In genomic region chr9:23050548-23050947, GRCh38 we compare ENCODE assay signal across 29 cellular contexts.
A peak's percentile ranks its signal among the peaks of the same experiment; 100 is the strongest.
DNase-seq lines count a peak whose midpoint lies in the region; ATAC-seq, FAIRE-seq and TF ChIP-seq lines count a peak whose summit lies in the region.
"Had no signal": no experiment of that assay in that cellular context is flagged by ENCODE, and none has a peak within 500 bp of the region (broad histone marks: within the 10 kb centered on the region; RNA-seq: fewer than 3 reads in every experiment).

No MANE protein-coding gene starts in this region.

- H4K20me1 ChIP-seq in GM23338 (replicated peaks; ENCODE audit: insufficient read depth) (no peaks in the 10 kb centered on the region), IMR-90 (ENCODE audit: insufficient read depth, low read length) (no peaks in the 10 kb centered on the region)
- H4K20me1 ChIP-seq: BLaER1 had no signal

- H3K36me3 Mint-ChIP-seq in GM23338 (ENCODE audit: low read depth): peaks cover 5% of the 10 kb centered on the region; the same call in 2 of the 3 replicates
- H3K36me3 Mint-ChIP-seq in natural killer cell treated with Interleukin-12 subunit alpha and Interleukin-12 subunit beta and Interleukin-15 and Interleukin-18, amount 100 ng/mL, for 72 hours: no peaks in the 10 kb centered on the region
- H3K36me3 Mint-ChIP-seq: CD14-positive monocyte; CD4-positive, alpha-beta memory T cell; CD4-positive, CD25-positive, alpha-beta regulatory T cell; CD8-positive, alpha-beta memory T cell had no signal

- POLR2A ChIA-PET in IMR-90 (lab: Charles Lee; ENCODE audit: unreplicated experiment): no interaction called here

- H3K36me3 ChIP-seq in GM23338 (ENCODE audit: insufficient read depth) (no peaks in the 10 kb centered on the region), IMR-90 (ENCODE audit: control insufficient read depth, insufficient read depth, low read length) (no peaks in the 10 kb centered on the region), bronchial epithelial cell (ENCODE audit: control insufficient read depth, insufficient read depth, low read length) (no peaks in the 10 kb centered on the region)
- H3K36me3 ChIP-seq: BE2C, BLaER1 had no signal

- no peak for DNase-seq in GM23338 (ENCODE audit: low spot score)
- no peak for DNase-seq in IMR-90
- DNase-seq in bronchial epithelial cell (ENCODE audit: low read depth): peak; percentile 50
- DNase-seq in epithelial cell of esophagus (ENCODE audit: low read depth): peak; percentile 14
- no peak for DNase-seq in activated T-cell treated with anti-CD3 and anti-CD28 coated beads, Interleukin-2, amount 50 U/mL, for 1 hour
- DNase-seq in NCI-H1694 (lab: John Stamatoyannopoulos, UW): no peak
- no peak for DNase-seq in natural killer cell treated with Interleukin-12 subunit alpha and Interleukin-12 subunit beta and Interleukin-15 and Interleukin-18, amount 100 ng/mL, for 72 hours (ENCODE audit: low spot score)
- DNase-seq: 8988T; ACHN; BE2C; C1 segment of cervical spinal cord; CD4-positive, alpha-beta memory T cell; CD4-positive, CD25-positive, alpha-beta regulatory T cell; CD8-positive, alpha-beta memory T cell; COR-L47; DMS 273 treated with DMSO at 0.1 percent for 48 hours; DMS153; DMS53; DMS79; DND-41; EL; GDM1 had no signal

- H3K4me1 Mint-ChIP-seq in GM23338: peaks cover 23% of the 10 kb centered on the region
- H3K4me1 Mint-ChIP-seq in natural killer cell treated with Interleukin-12 subunit alpha and Interleukin-12 subunit beta and Interleukin-15 and Interleukin-18, amount 100 ng/mL, for 72 hours (ENCODE audit: low read depth in 2 of 2): no peaks in the 10 kb centered on the region
- H3K4me1 Mint-ChIP-seq: CD14-positive monocyte; CD4-positive, alpha-beta memory T cell; CD4-positive, CD25-positive, alpha-beta regulatory T cell; CD8-positive, alpha-beta memory T cell had no signal

- H3K9me1 ChIP-seq in IMR-90 (ENCODE audit: insufficient read depth, low read length): no peaks in the 10 kb centered on the region

- H4K91ac ChIP-seq in IMR-90 (ENCODE audit: insufficient read depth, low read depth, low read length): no peak overlapping the region

- H3K27ac Mint-ChIP-seq in GM23338: peak overlapping the region; percentile 29; the same call in 1 of the 2 replicates
- H3K27ac Mint-ChIP-seq in natural killer cell treated with Interleukin-12 subunit alpha and Interleukin-12 subunit beta and Interleukin-15 and Interleukin-18, amount 100 ng/mL, for 72 hours: no peak overlapping the region
- H3K27ac Mint-ChIP-seq: CD4-positive, alpha-beta memory T cell; CD4-positive, CD25-positive, alpha-beta regulatory T cell; CD8-positive, alpha-beta memory T cell had no signal

- no peaks in the 10 kb centered on the region for H3K9me2 ChIP-seq in GM23338 (ENCODE audit: insufficient read depth)

- H3K4me2 ChIP-seq in GM23338: no peak overlapping the region
- no peak overlapping the region for H3K4me2 ChIP-seq in IMR-90 (ENCODE audit: low read depth, low read length)
- H3K4me2 ChIP-seq: BLaER1 had no signal

- ATAC-seq in GM23338 (no peak), IMR-90 (ENCODE audit: low read depth) (no peak), HG03095 (IDR thresholded peaks at IDR 0.05; ENCODE audit: unreplicated experiment) (no peak)
- no peak for ATAC-seq in natural killer cell treated with Interleukin-12 subunit alpha and Interleukin-12 subunit beta and Interleukin-15 and Interleukin-18, amount 100 ng/mL, for 72 hours
- ATAC-seq: GM12878 had no signal

- no TSS peak for BruUV-seq in IMR-90 (replicated peaks; lab: Mats Ljungman, UMichigan)

- CTCF ChIA-PET in IMR-90 (lab: Yijun Ruan, JAX): no interaction called here

- no peak overlapping the region for H2BK15ac ChIP-seq in IMR-90 (ENCODE audit: low read depth, low read length)

- H3K18ac ChIP-seq in IMR-90 (ENCODE audit: low read depth, low read length): no peak overlapping the region

- dilution Hi-C loops in IMR-90 (cut with HindIII; ENCODE audit: low sequenced_read_pairs, unreplicated experiment): no loop called here

- H2AFZ ChIP-seq in GM23338: no peak overlapping the region
- H2AFZ ChIP-seq in IMR-90 (replicated peaks; ENCODE audit: low read length, poor library complexity): no peak overlapping the region

- H3K27me3 ChIP-seq in GM23338 (ENCODE audit: insufficient read depth): no peaks in the 10 kb centered on the region
- no peaks in the 10 kb centered on the region for H3K27me3 ChIP-seq in IMR-90 (ENCODE audit: control insufficient read depth, insufficient read depth, low read length)
- no peaks in the 10 kb centered on the region for H3K27me3 ChIP-seq in bronchial epithelial cell (ENCODE audit: control insufficient read depth, insufficient read depth, low read length)
- H3K27me3 ChIP-seq: BE2C, BLaER1 had no signal

- intact Hi-C loops in IMR-90 (cut with micrococcal nuclease): no loop called here

- in situ Hi-C loops in IMR-90 (cut with MboI; ENCODE audit: low sequenced_read_pairs): no loop called here

- H3K4ac ChIP-seq in IMR-90 (ENCODE audit: low read depth, low read length): no peak overlapping the region

- peaks cover 4% of the 10 kb centered on the region; the same call in 1 of the 3 replicates for H3K9me3 Mint-ChIP-seq in GM23338
- peaks cover 13% of the 10 kb centered on the region for H3K9me3 Mint-ChIP-seq in natural killer cell treated with Interleukin-12 subunit alpha and Interleukin-12 subunit beta and Interleukin-15 and Interleukin-18, amount 100 ng/mL, for 72 hours

- no peak for TF ChIP-seq POLR2A in IMR-90 (IDR thresholded peaks at IDR 0.05; ENCODE audit: low read depth, low read length)

- H3K79me2 ChIP-seq in GM23338 (replicated peaks; ENCODE audit: insufficient read depth): no peaks in the 10 kb centered on the region

- H2BK20ac ChIP-seq in IMR-90 (ENCODE audit: low read depth, low read length): no peak overlapping the region

- WGBS in IMR-90 (ENCODE audit: extremely low coverage in 2 of 2, insufficient read length in 1 of 2), 2 experiments: no CpG with 5 or more reads among the region's 1 CpG

- H2AK5ac ChIP-seq in IMR-90 (ENCODE audit: low read depth, low read length): no peak overlapping the region

- peaks cover 4% of the 10 kb centered on the region for H3K27me3 Mint-ChIP-seq in GM23338 (ENCODE audit: insufficient read depth, low read depth, poor library complexity)
- no peaks in the 10 kb centered on the region for H3K27me3 Mint-ChIP-seq in natural killer cell treated with Interleukin-12 subunit alpha and Interleukin-12 subunit beta and Interleukin-15 and Interleukin-18, amount 100 ng/mL, for 72 hours
- H3K27me3 Mint-ChIP-seq: CD4-positive, alpha-beta memory T cell; CD4-positive, CD25-positive, alpha-beta regulatory T cell; CD8-positive, alpha-beta memory T cell had no signal

- no peak overlapping the region for H3K9ac ChIP-seq in IMR-90 (ENCODE audit: low read depth, low read length)
- H3K9ac ChIP-seq: BLaER1 had no signal

- H2BK5ac ChIP-seq in IMR-90 (ENCODE audit: low read depth, low read length, poor library complexity, severe bottlenecking): no peak overlapping the region

- H3K79me1 ChIP-seq in IMR-90 (ENCODE audit: low read depth in 1 of 2, low read length in 2 of 2): no peaks in the 10 kb centered on the region

- H3K23ac ChIP-seq in IMR-90 (ENCODE audit: low read depth, low read length): no peak overlapping the region

- no peak overlapping the region for H3K4me3 Mint-ChIP-seq in GM23338
- no peak overlapping the region for H3K4me3 Mint-ChIP-seq in natural killer cell treated with Interleukin-12 subunit alpha and Interleukin-12 subunit beta and Interleukin-15 and Interleukin-18, amount 100 ng/mL, for 72 hours
- H3K4me3 Mint-ChIP-seq: CD14-positive monocyte; CD4-positive, alpha-beta memory T cell; CD4-positive, CD25-positive, alpha-beta regulatory T cell; CD8-positive, alpha-beta memory T cell had no signal

- no peak overlapping the region for H2AK9ac ChIP-seq in IMR-90 (replicated peaks; ENCODE audit: low read depth, low read length, poor library complexity)

- no peak overlapping the region for H2BK120ac ChIP-seq in IMR-90 (ENCODE audit: low read depth, low read length)

- no peak for FAIRE-seq in bronchial epithelial cell (lab: Jason Lieb, UNC)
- FAIRE-seq: A204.1, GM12878, GM12892, GM18507 had no signal

- no peak overlapping the region for H3K27ac ChIP-seq in GM23338 (ENCODE audit: low read depth)
- no peak overlapping the region for H3K27ac ChIP-seq in IMR-90 (ENCODE audit: insufficient read depth, low read length)
- H3K27ac ChIP-seq: BLaER1 had no signal

- TF ChIP-seq RAD21 in IMR-90 (IDR thresholded peaks at IDR 0.05; ENCODE audit: low read length): no peak

- H3F3A ChIP-seq in GM23338 (replicated peaks; ENCODE audit: low read depth): no peaks in the 10 kb centered on the region

- no peak overlapping the region for H3K4me3 ChIP-seq in GM23338
- H3K4me3 ChIP-seq in IMR-90 (ENCODE audit: insufficient read depth, low read depth, low read length): no peak overlapping the region
- H3K4me3 ChIP-seq in bronchial epithelial cell (ENCODE audit: low read depth, low read length): no peak overlapping the region
- H3K4me3 ChIP-seq in epithelial cell of esophagus (ENCODE audit: low read length): no peak overlapping the region
- H3K4me3 ChIP-seq: BLaER1, GM12878 had no signal

- H4K5ac ChIP-seq in IMR-90 (ENCODE audit: low read depth, low read length): no peak overlapping the region

- TF ChIP-seq CTCF in GM23338 (conservative IDR thresholded peaks at IDR 0.05; ENCODE audit: low read depth in 2 of 2) (no peak), IMR-90 (conservative IDR thresholded peaks at IDR 0.05; ENCODE audit: low read depth, low read length) (no peak), bronchial epithelial cell (IDR thresholded peaks at IDR 0.05; ENCODE audit: insufficient read depth, low read length, severe bottlenecking) (no peak), epithelial cell of esophagus (IDR thresholded peaks at IDR 0.05; ENCODE audit: insufficient read depth, low read depth, low read length, missing control alignments) (no peak)

- peaks cover 30% of the 10 kb centered on the region for H3K4me1 ChIP-seq in GM23338 (ENCODE audit: insufficient read depth)
- H3K4me1 ChIP-seq in IMR-90 (ENCODE audit: control insufficient read depth, insufficient read depth, low read length): no peaks in the 10 kb centered on the region
- H3K4me1 ChIP-seq: BE2C, BLaER1 had no signal

- H3K9me3 ChIP-seq in IMR-90 (ENCODE audit: control insufficient read depth, insufficient read depth, low read length): no peaks in the 10 kb centered on the region
- H3K9me3 ChIP-seq: BE2C, BLaER1 had no signal

- no peak overlapping the region for H3K14ac ChIP-seq in IMR-90 (replicated peaks; ENCODE audit: low read depth, low read length)

- no peak overlapping the region for H3K56ac ChIP-seq in IMR-90 (ENCODE audit: extremely low read depth, insufficient read depth, low read length)

- H4K8ac ChIP-seq in IMR-90 (ENCODE audit: low read depth in 2 of 2, low read length in 2 of 2): no peak overlapping the region

TF ChIP-seq in GM23338, 12 proteins besides CTCF, POLR2A, EP300 and RAD21 (continues in another document):
- TF ChIP-seq JUNB (IDR thresholded peaks at IDR 0.05; ENCODE audit: unreplicated experiment): no peak
- no peak for TF ChIP-seq ZNF331 (CRISPR knock-in tag; IDR thresholded peaks at IDR 0.05; ENCODE audit: low read depth)
- TF ChIP-seq POLR2AphosphoS5 (IDR thresholded peaks at IDR 0.05; ENCODE audit: low read depth): no peak

TF ChIP-seq in IMR-90, 13 proteins besides CTCF, POLR2A, EP300 and RAD21:
- TF ChIP-seq RFX5 (IDR thresholded peaks at IDR 0.05; ENCODE audit: low read depth, low read length): no peak
- TF ChIP-seq CEBPB (IDR thresholded peaks at IDR 0.05; ENCODE audit: low read depth, low read length): peak; percentile 77

Comparison
In these comparisons a context has a peak if more than half of its experiments do, and no peak if none do; other contexts are left out.
1. DNase-seq: peak in bronchial epithelial cell (single experiment) and epithelial cell of esophagus (single experiment); none in GM23338 (single experiment), IMR-90 (single experiment), activated T-cell treated with anti-CD3 and anti-CD28 coated beads, Interleukin-2, amount 50 U/mL, for 1 hour (single experiment), NCI-H1694 (single experiment) and natural killer cell treated with Interleukin-12 subunit alpha and Interleukin-12 subunit beta and Interleukin-15 and Interleukin-18, amount 100 ng/mL, for 72 hours (single experiment).